Comparison of ENCODE assay signal across 25 cellular contexts in genomic region chr10:24407928-24408327, GRCh38.
"Had no signal": no experiment of that assay in that cellular context is flagged by ENCODE, and none has a peak within 500 bp of the region (broad histone marks: within the 10 kb centered on the region; RNA-seq: fewer than 3 reads in every experiment).

No MANE protein-coding gene starts in this region.

- H3K9me3 ChIP-seq: esophagus muscularis mucosa, gastroesophageal sphincter had no signal

- H3K27ac ChIP-seq: brain microvascular endothelial cell, esophagus muscularis mucosa, foreskin keratinocyte, gastroesophageal sphincter had no signal

- H3K36me3 ChIP-seq: brain microvascular endothelial cell, esophagus muscularis mucosa, gastroesophageal sphincter had no signal

- H3K4me3 ChIP-seq: esophagus muscularis mucosa, gastroesophageal sphincter had no signal

- H3K4me1 ChIP-seq: foreskin keratinocyte, gastroesophageal sphincter had no signal

- H3K27me3 ChIP-seq: brain microvascular endothelial cell, esophagus muscularis mucosa, foreskin keratinocyte, gastroesophageal sphincter had no signal

- DNase-seq: activated CD4-positive, alpha-beta memory T cell treated with anti-CD3 and anti-CD28 coated beads, Interleukin-2, amount 10 ng/mL, durations not matched to agents 7 days and 5 days; activated CD4-positive, alpha-beta T cell treated with anti-CD3 and anti-CD28 coated beads for 36 hours; activated CD4-positive, alpha-beta T cell treated with anti-CD3 and anti-CD28 coated beads, Interleukin-2, amount 10 ng/mL, durations not matched to agents 24 days and 14 days; activated CD4-positive, CD25-positive, alpha-beta regulatory T cell; activated CD4-positive, CD25-positive, alpha-beta regulatory T cell treated with anti-CD3 and anti-CD28 coated beads, Interleukin-2, amount 50 U/mL, for 72 hours; activated CD8-positive, alpha-beta memory T cell treated with anti-CD3 and anti-CD28 coated beads, Interleukin-2, amount 50 U/mL, for 48 hours; activated gamma-delta T cell; activated naive CD4-positive, alpha-beta T cell; activated naive CD4-positive, alpha-beta T cell treated with anti-CD3 and anti-CD28 coated beads, Interleukin-2, amount 10 ng/mL, durations not matched to agents 7 days and 5 days; activated naive CD8-positive, alpha-beta T cell treated with anti-CD3 and anti-CD28 coated beads, Interleukin-2, amount 10 ng/mL, durations not matched to agents 7 days and 5 days; activated T-cell treated with anti-CD3 and anti-CD28 coated beads for 4 hours; activated T-cell treated with anti-CD3 and anti-CD28 coated beads, Interleukin-2, amount 50 U/mL, for 24 hours; activated T-cell treated with anti-CD3 and anti-CD28 coated beads, Interleukin-2, amount 50 U/mL, for 72 hours; amniotic stem cell; anterior cingulate cortex; brain microvascular endothelial cell; cortex of kidney; dermis blood vessel endothelial cell; effector CD4-positive, alpha-beta T cell; effector memory CD8-positive, alpha-beta T cell; erythroblast; foreskin keratinocyte; T1000 had no signal
